Comparison of ENCODE assay signal across 23 cellular contexts in the genomic region with DNA sequence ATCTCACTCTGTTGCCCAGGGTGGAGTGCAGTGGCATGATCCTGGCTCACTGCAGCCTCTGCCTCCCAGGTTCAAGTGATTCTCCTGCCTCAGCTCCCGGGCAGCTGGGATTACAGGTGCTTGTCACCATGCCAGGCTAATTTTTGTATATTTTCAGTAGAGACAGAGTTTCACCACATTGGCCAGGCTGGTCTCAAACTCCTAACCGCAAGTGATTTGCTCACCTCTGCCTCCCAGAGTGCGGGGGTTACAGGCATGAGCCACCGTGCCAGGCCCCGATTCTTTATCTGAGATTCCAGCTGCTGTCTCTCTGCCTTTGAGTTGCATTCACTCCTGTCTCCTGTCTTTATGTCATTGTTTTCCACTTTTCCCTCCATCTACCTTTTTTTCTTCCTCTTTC.
"Had no signal": no experiment of that assay in that cellular context is flagged by ENCODE, and none has a peak within 500 bp of the region (broad histone marks: within the 10 kb centered on the region; RNA-seq: fewer than 3 reads in every experiment).

No MANE protein-coding gene starts in this region.

- H3K4me3 Mint-ChIP-seq: endodermal cell; immature natural killer cell; naive thymus-derived CD4-positive, alpha-beta T cell; stimulated activated naive B cell treated with anti-CD40 and anti-IgM and Interleukin-4, amounts not matched to agents 10 μg/mL and 1 μg/mL and 100 μg/mL, for 72 hours; stimulated activated naive CD8-positive, alpha-beta T cell treated with anti-CD3 and anti-CD28 coated beads, Interleukin-15, amount 100 ng/mL, for 72 hours had no signal

- H3K9me3 Mint-ChIP-seq: endodermal cell; immature natural killer cell; stimulated activated naive B cell treated with anti-CD40 and anti-IgM and Interleukin-4, amounts not matched to agents 10 μg/mL and 1 μg/mL and 100 μg/mL, for 72 hours; stimulated activated naive CD8-positive, alpha-beta T cell treated with anti-CD3 and anti-CD28 coated beads, Interleukin-15, amount 100 ng/mL, for 72 hours had no signal

- H3K4me3 ChIP-seq: left ventricle myocardium inferior, lung, ovary, right atrium auricular region, sigmoid colon, skin epidermis, testis, tibial nerve, upper lobe of right lung, vagina had no signal

- H3K27me3 Mint-ChIP-seq: stimulated activated naive CD8-positive, alpha-beta T cell treated with anti-CD3 and anti-CD28 coated beads, Interleukin-15, amount 100 ng/mL, for 72 hours had no signal

- H3K4me1 ChIP-seq: foreskin keratinocyte, right atrium auricular region, sigmoid colon, testis, tibial nerve, upper lobe of right lung, vagina had no signal

- DNase-seq: effector CD4-positive, alpha-beta T cell; endodermal cell; erythroblast; foreskin keratinocyte; immature natural killer cell; kidney; left cardiac atrium; left ventricle myocardium inferior; mesendoderm; naive thymus-derived CD4-positive, alpha-beta T cell; ovary; sigmoid colon; stimulated activated CD4-positive, alpha-beta T cell treated with anti-CD3 and anti-CD28 coated beads, Interleukin-2, amount 100 ng/mL, for 24 hours; stimulated activated CD4-positive, alpha-beta T cell treated with anti-CD3 and anti-CD28 coated beads, Interleukin-4, amount 100 ng/mL, for 4 hours; stimulated activated naive B cell treated with anti-CD40 and anti-IgM and Interleukin-4, amounts not matched to agents 10 μg/mL and 1 μg/mL and 100 μg/mL, for 72 hours; stimulated activated naive CD8-positive, alpha-beta T cell treated with anti-CD3 and anti-CD28 coated beads, Interleukin-15, amount 100 ng/mL, for 72 hours; testis; upper lobe of right lung had no signal

- H3K27ac ChIP-seq: foreskin keratinocyte, left ventricle myocardium inferior, ovary, right atrium auricular region, sigmoid colon, skin epidermis, testis, tibial nerve, upper lobe of right lung, vagina had no signal

- H3K27me3 ChIP-seq: foreskin keratinocyte, ovary, right atrium auricular region, sigmoid colon, testis, tibial nerve, upper lobe of right lung, vagina had no signal

- ATAC-seq: foreskin keratinocyte; left cardiac atrium; naive thymus-derived CD4-positive, alpha-beta T cell; stimulated activated naive B cell treated with anti-CD40 and anti-IgM and Interleukin-4, amounts not matched to agents 10 μg/mL and 1 μg/mL and 100 μg/mL, for 72 hours; stimulated activated naive CD8-positive, alpha-beta T cell treated with anti-CD3 and anti-CD28 coated beads, Interleukin-15, amount 100 ng/mL, for 72 hours; upper lobe of right lung had no signal

- H3K36me3 Mint-ChIP-seq: immature natural killer cell; naive thymus-derived CD4-positive, alpha-beta T cell; stimulated activated naive B cell treated with anti-CD40 and anti-IgM and Interleukin-4, amounts not matched to agents 10 μg/mL and 1 μg/mL and 100 μg/mL, for 72 hours had no signal

- H3K4me1 Mint-ChIP-seq: immature natural killer cell; naive thymus-derived CD4-positive, alpha-beta T cell; stimulated activated naive B cell treated with anti-CD40 and anti-IgM and Interleukin-4, amounts not matched to agents 10 μg/mL and 1 μg/mL and 100 μg/mL, for 72 hours; stimulated activated naive CD8-positive, alpha-beta T cell treated with anti-CD3 and anti-CD28 coated beads, Interleukin-15, amount 100 ng/mL, for 72 hours had no signal

- H3K9me3 ChIP-seq: left ventricle myocardium inferior, ovary, right atrium auricular region, sigmoid colon, testis, tibial nerve, upper lobe of right lung, vagina had no signal

- H3K36me3 ChIP-seq: left ventricle myocardium inferior, ovary, right atrium auricular region, sigmoid colon, tibial nerve, upper lobe of right lung, vagina had no signal

- H3K27ac Mint-ChIP-seq: endodermal cell; immature natural killer cell; naive thymus-derived CD4-positive, alpha-beta T cell had no signal
